Comparison of ENCODE assay signal across 12 cellular contexts in genomic region chr9:69731348-69731747, GRCh38. TPM values are rescaled to one million over a fixed set of nuclear protein-coding genes. Genes with fewer than 3 reads are reported as not detected.
DNase-seq lines count a peak whose midpoint lies in the region; ATAC-seq and TF ChIP-seq lines count a peak whose summit lies in the region.
"Had no signal": no experiment of that assay in that cellular context is flagged by ENCODE, and none has a peak within 500 bp of the region (broad histone marks: within the 10 kb centered on the region; RNA-seq: fewer than 3 reads in every experiment).

No MANE protein-coding gene starts in this region.

- peaks cover 74% of the 10 kb centered on the region for H3K36me3 Mint-ChIP-seq in activated T-cell treated with anti-CD3 and anti-CD28 coated beads, Interleukin-2, amount 50 U/mL, for 24 hours (ENCODE audit: low read depth)
- H3K36me3 Mint-ChIP-seq in GM23338 (ENCODE audit: low read depth), result peaks cover 50% of the 10 kb centered on the region
- peaks cover 62% of the 10 kb centered on the region for H3K36me3 Mint-ChIP-seq in stimulated activated naive CD8-positive, alpha-beta T cell treated with anti-CD3 and anti-CD28 coated beads, Interleukin-15, Interleukin-2, amounts not matched to agents 100 ng/mL and 50 ng/mL, for 24 hours (ENCODE audit: low read depth)

- no peak for DNase-seq in activated T-cell treated with anti-CD3 and anti-CD28 coated beads, Interleukin-2, amount 50 U/mL, for 24 hours
- DNase-seq in activated T-cell treated with anti-CD3 and anti-CD28 coated beads for 4 hours (no peak), A673 (ENCODE audit: low spot score) (no peak), GM23338 (ENCODE audit: low spot score) (no peak)
- DNase-seq: AML-193; Caco-2; CD4-positive, alpha-beta T cell; GM23248; HCEC 1CT had no signal

- intact Hi-C loops in A673 (cut with micrococcal nuclease; ENCODE audit: unreplicated experiment), result no loop called here

- peaks cover 44% of the 10 kb centered on the region for H3K79me2 ChIP-seq in GM23338 (replicated peaks; ENCODE audit: insufficient read depth)

- no peak overlapping the region for H3K4me3 Mint-ChIP-seq in activated T-cell treated with anti-CD3 and anti-CD28 coated beads, Interleukin-2, amount 50 U/mL, for 24 hours
- no peak overlapping the region for H3K4me3 Mint-ChIP-seq in GM23338
- H3K4me3 Mint-ChIP-seq in stimulated activated naive CD8-positive, alpha-beta T cell treated with anti-CD3 and anti-CD28 coated beads, Interleukin-15, Interleukin-2, amounts not matched to agents 100 ng/mL and 50 ng/mL, for 24 hours, result no peak overlapping the region
- H3K4me3 Mint-ChIP-seq: CD4-positive, alpha-beta T cell had no signal

- H3K9me3 Mint-ChIP-seq in activated T-cell treated with anti-CD3 and anti-CD28 coated beads, Interleukin-2, amount 50 U/mL, for 24 hours, result no peaks in the 10 kb centered on the region
- H3K9me3 Mint-ChIP-seq in GM23338, result no peaks in the 10 kb centered on the region
- no peaks in the 10 kb centered on the region for H3K9me3 Mint-ChIP-seq in stimulated activated naive CD8-positive, alpha-beta T cell treated with anti-CD3 and anti-CD28 coated beads, Interleukin-15, Interleukin-2, amounts not matched to agents 100 ng/mL and 50 ng/mL, for 24 hours
- H3K9me3 Mint-ChIP-seq: CD4-positive, alpha-beta T cell had no signal

- BruUV-seq in A673 (replicated peaks; lab: Mats Ljungman, UMichigan), result no TSS peak

- CTCF ChIA-PET in A673 (lab: Charles Lee), result no interaction called here

- peaks cover 28% of the 10 kb centered on the region for H3K4me1 Mint-ChIP-seq in activated T-cell treated with anti-CD3 and anti-CD28 coated beads, Interleukin-2, amount 50 U/mL, for 24 hours (ENCODE audit: low read depth)
- no peaks in the 10 kb centered on the region for H3K4me1 Mint-ChIP-seq in GM23338
- H3K4me1 Mint-ChIP-seq in stimulated activated naive CD8-positive, alpha-beta T cell treated with anti-CD3 and anti-CD28 coated beads, Interleukin-15, Interleukin-2, amounts not matched to agents 100 ng/mL and 50 ng/mL, for 24 hours (ENCODE audit: low read depth), result peaks cover 22% of the 10 kb centered on the region

- POLR2A ChIA-PET in A673 (lab: Charles Lee; ENCODE audit: low non-redundant PET), result no interaction called here

- peak overlapping the region; percentile 70 for H3K27ac Mint-ChIP-seq in activated T-cell treated with anti-CD3 and anti-CD28 coated beads, Interleukin-2, amount 50 U/mL, for 24 hours
- H3K27ac Mint-ChIP-seq in GM23338, result no peak overlapping the region
- peak overlapping the region; percentile 21 for H3K27ac Mint-ChIP-seq in stimulated activated naive CD8-positive, alpha-beta T cell treated with anti-CD3 and anti-CD28 coated beads, Interleukin-15, Interleukin-2, amounts not matched to agents 100 ng/mL and 50 ng/mL, for 24 hours
- H3K27ac Mint-ChIP-seq: CD4-positive, alpha-beta T cell had no signal

- no peak overlapping the region for H3K4me2 ChIP-seq in GM23338

- H2AFZ ChIP-seq in GM23338, result no peak overlapping the region
- H2AFZ ChIP-seq: GM23248 had no signal

- no peaks in the 10 kb centered on the region for H3K9me3 ChIP-seq in A673 (ENCODE audit: low read depth, low read length, poor library complexity, severe bottlenecking)
- H3K9me3 ChIP-seq: Caco-2 had no signal

- H3K4me1 ChIP-seq in A673 (ENCODE audit: insufficient read depth, low read length, poor library complexity, severe bottlenecking), result no peaks in the 10 kb centered on the region
- H3K4me1 ChIP-seq in GM23338 (ENCODE audit: insufficient read depth), result no peaks in the 10 kb centered on the region
- H3K4me1 ChIP-seq: Caco-2 had no signal

- no peak overlapping the region for H3K4me3 ChIP-seq in A673 (ENCODE audit: low read depth, low read length, poor library complexity, severe bottlenecking)
- no peak overlapping the region for H3K4me3 ChIP-seq in GM23338
- H3K4me3 ChIP-seq: GM23248 had no signal

- no peaks in the 10 kb centered on the region for H3K27me3 Mint-ChIP-seq in activated T-cell treated with anti-CD3 and anti-CD28 coated beads, Interleukin-2, amount 50 U/mL, for 24 hours
- no peaks in the 10 kb centered on the region for H3K27me3 Mint-ChIP-seq in GM23338 (ENCODE audit: insufficient read depth, low read depth, poor library complexity)
- H3K27me3 Mint-ChIP-seq in stimulated activated naive CD8-positive, alpha-beta T cell treated with anti-CD3 and anti-CD28 coated beads, Interleukin-15, Interleukin-2, amounts not matched to agents 100 ng/mL and 50 ng/mL, for 24 hours, result no peaks in the 10 kb centered on the region
- H3K27me3 Mint-ChIP-seq: CD4-positive, alpha-beta T cell had no signal

- ATAC-seq in GM23338 (no peak), GM19035 (IDR thresholded peaks at IDR 0.05; ENCODE audit: unreplicated experiment) (no peak)

- no peak for TF ChIP-seq CTCF in A673 (conservative IDR thresholded peaks at IDR 0.05; ENCODE audit: low read depth, low read length)
- TF ChIP-seq CTCF in GM23338 (conservative IDR thresholded peaks at IDR 0.05; ENCODE audit: low read depth in 2 of 2), result no peak

- H3K27ac ChIP-seq in A673 (ENCODE audit: low read depth, low read length, poor library complexity, severe bottlenecking) (peak overlapping the region; percentile 37), GM23338 (ENCODE audit: low read depth) (peak overlapping the region; percentile 61; the same call in 1 of the 2 replicates)
- H3K27ac ChIP-seq: C4-2B, GM23248 had no signal

- H3K36me3 ChIP-seq in A673 (ENCODE audit: insufficient read depth, low read length, poor library complexity, severe bottlenecking) (peaks cover 44% of the 10 kb centered on the region), GM23338 (ENCODE audit: insufficient read depth) (peaks cover 46% of the 10 kb centered on the region)

- H3F3A ChIP-seq in GM23338 (replicated peaks; ENCODE audit: low read depth), result 0 out of 2 replicates have a peak, but pooled peaks cover 2% of the 10 kb centered on the region

- H3K9me2 ChIP-seq in GM23338 (ENCODE audit: insufficient read depth), result no peaks in the 10 kb centered on the region

- no peaks in the 10 kb centered on the region for H3K27me3 ChIP-seq in A673 (replicated peaks; ENCODE audit: insufficient read depth, low read depth, low read length, poor library complexity)
- H3K27me3 ChIP-seq in GM23338 (ENCODE audit: insufficient read depth), result no peaks in the 10 kb centered on the region

- peaks cover 3% of the 10 kb centered on the region; the same call in 1 of the 2 replicates for H4K20me1 ChIP-seq in GM23338 (replicated peaks; ENCODE audit: insufficient read depth)

TF ChIP-seq in GM23338, 12 proteins besides CTCF, POLR2A, EP300 and RAD21:
- no peak for TF ChIP-seq EZH2 (IDR thresholded peaks at IDR 0.05; ENCODE audit: low read depth, unreplicated experiment)
- no peak for TF ChIP-seq REST (IDR thresholded peaks at IDR 0.05; ENCODE audit: unreplicated experiment)
- TF ChIP-seq ZNF331 (CRISPR knock-in tag; IDR thresholded peaks at IDR 0.05; ENCODE audit: low read depth), result no peak
- TF ChIP-seq ZNF114 (CRISPR knock-in tag; IDR thresholded peaks at IDR 0.05), result no peak
- no peak for TF ChIP-seq CREB1 (CRISPR knock-in tag; IDR thresholded peaks at IDR 0.05; ENCODE audit: low read depth)
- TF ChIP-seq POLR2AphosphoS5 (IDR thresholded peaks at IDR 0.05; ENCODE audit: low read depth), result no peak

RNA-seq across cellular contexts. Expression of gene PTAR1, which starts 28.5 kb away (rescaled TPM):
- 60.9 and 61.5 TPM in 2 replicates for total RNA-seq in A673 (2021)
- total RNA-seq in GM23338 (2014; rRNA removed; shearing (Covaris generic)), result 218 and 219 TPM in 2 replicates
- 32.1 and 35.2 TPM in 2 replicates for polyA plus RNA-seq in GM23338 (2016; fragmentation: Nextera tagmentation; extraction: Ambion mirVana)

RNA-seq across cellular contexts. Expression of gene APBA1, which starts 59.2 kb away (rescaled TPM):
- 0.13 and 0.15 TPM in 2 replicates for total RNA-seq in A673 (2021)
- 0.58 and 1.0 TPM in 2 replicates for total RNA-seq in GM23338 (2014; rRNA removed; shearing (Covaris generic))
- 0.26 TPM in 2 replicates for polyA plus RNA-seq in GM23338 (2016; fragmentation: Nextera tagmentation; extraction: Ambion mirVana)
